8 cellular contexts compared by ENCODE assay signal in genomic region chr13:67230774-67231480, GRCh38. TPM values are rescaled to one million over a fixed set of nuclear protein-coding genes. Genes with fewer than 3 reads are reported as not detected.
A peak's percentile ranks its signal among the peaks of the same experiment; 100 is the strongest.
DNase-seq lines count a peak whose midpoint lies in the region; TF ChIP-seq lines count a peak whose summit lies in the region.

No MANE protein-coding gene starts in this region.

- POLR2A ChIA-PET in HEK293T (lab: Yijun Ruan, JAX) = interaction anchor here (0.7 to 1.3 kb wide), 4 partner anchors 9 to 537 kb away, joined by 3 to 5 read pairs (median 4); no protein-coding TSS in a partner anchor

- peaks cover 6% of the 10 kb centered on the region for H3K4me1 Mint-ChIP-seq in activated CD4-positive, alpha-beta T cell treated with anti-CD3 and anti-CD28 coated beads, Interleukin-2, amount 10 ng/mL, durations not matched to agents 24 days and 14 days

- peaks cover 0 to 5% of the 10 kb centered on the region in 2 donors for H3K9me3 ChIP-seq in esophagus (ENCODE audit: control insufficient read depth in 2 of 2, insufficient read depth in 1 of 2, low read depth in 1 of 2, low read length in 1 of 2)
- H3K9me3 ChIP-seq in mononuclear cell (ENCODE audit: low read depth, low read length) = no peaks in the 10 kb centered on the region

- H3K4me3 ChIP-seq in esophagus (ENCODE audit: low read depth in 1 of 2, low read length in 2 of 2) (peak overlapping the region; percentile 50 to 61), mononuclear cell (ENCODE audit: low read length) (peak overlapping the region; percentile 53)

- no peaks in the 10 kb centered on the region for H3K9me3 Mint-ChIP-seq in activated CD4-positive, alpha-beta T cell treated with anti-CD3 and anti-CD28 coated beads, Interleukin-2, amount 10 ng/mL, durations not matched to agents 24 days and 14 days

- CTCF ChIA-PET in HEK293T (lab: Yijun Ruan, JAX) = interaction anchor here (0.6 to 1.3 kb wide), 2 partner anchors 185 to 612 kb away, joined by 3 to 10 read pairs; no protein-coding TSS in a partner anchor

- H3K4me1 ChIP-seq in esophagus (ENCODE audit: control insufficient read depth in 2 of 2, insufficient read depth in 2 of 2, low read length in 1 of 2) (peaks cover 2 to 8% of the 10 kb centered on the region in 2 donors), mononuclear cell (ENCODE audit: insufficient read depth, low read length) (peaks cover 19% of the 10 kb centered on the region)

- peak overlapping the region; percentile 40 to 68 for H3K27ac ChIP-seq in esophagus (ENCODE audit: low read depth in 2 of 2, low read length in 1 of 2)
- H3K27ac ChIP-seq in substantia nigra (ENCODE audit: low read depth, low read length, poor library complexity, severe bottlenecking) = peak overlapping the region; percentile 81

- peak; percentile 39 to 71 for DNase-seq in SHP77 (lab: John Stamatoyannopoulos, UW)
- DNase-seq in SHP77 treated with DMSO at 0.1 percent for 48 hours (lab: John Stamatoyannopoulos, UW) = no peak
- peak; percentile 87 for DNase-seq in HEK293T (ENCODE audit: extremely low spot score)
- peak; percentile 66 for DNase-seq in NAMALWA (ENCODE audit: low spot score)
- DNase-seq in activated CD4-positive, alpha-beta T cell treated with anti-CD3 and anti-CD28 coated beads, Interleukin-2, amount 10 ng/mL, durations not matched to agents 24 days and 14 days = peak; percentile 79
- DNase-seq in substantia nigra (lab: John Stamatoyannopoulos, UW) = peak in 43 of 49 donors; percentile 21 to 91 (median 60)

- peak overlapping the region; percentile 25 for H3K27ac Mint-ChIP-seq in activated CD4-positive, alpha-beta T cell treated with anti-CD3 and anti-CD28 coated beads, Interleukin-2, amount 10 ng/mL, durations not matched to agents 24 days and 14 days

- no peaks in the 10 kb centered on the region for H3K36me3 ChIP-seq in esophagus (ENCODE audit: control insufficient read depth in 2 of 2, insufficient read depth in 2 of 2, low read length in 1 of 2)

- intact Hi-C loops in activated CD4-positive, alpha-beta T cell treated with anti-CD3 and anti-CD28 coated beads, Interleukin-2, amount 10 ng/mL, durations not matched to agents 24 days and 14 days (cut with micrococcal nuclease) = no loop called here

- WGBS in esophagus, 2 donors = 0 to 1% methylated on average over 43 to 47 of the region's 47 CpGs

- peaks cover 25% of the 10 kb centered on the region for H3K27me3 Mint-ChIP-seq in activated CD4-positive, alpha-beta T cell treated with anti-CD3 and anti-CD28 coated beads, Interleukin-2, amount 10 ng/mL, durations not matched to agents 24 days and 14 days

- H3K36me3 Mint-ChIP-seq in activated CD4-positive, alpha-beta T cell treated with anti-CD3 and anti-CD28 coated beads, Interleukin-2, amount 10 ng/mL, durations not matched to agents 24 days and 14 days (ENCODE audit: low read depth) = no peaks in the 10 kb centered on the region

- no peak overlapping the region for H3K4me3 Mint-ChIP-seq in activated CD4-positive, alpha-beta T cell treated with anti-CD3 and anti-CD28 coated beads, Interleukin-2, amount 10 ng/mL, durations not matched to agents 24 days and 14 days

- peaks cover 0 to 3% of the 10 kb centered on the region in 2 donors for H3K27me3 ChIP-seq in esophagus (ENCODE audit: control insufficient read depth in 1 of 2, insufficient read depth in 2 of 2, low read length in 2 of 2)
- H3K27me3 ChIP-seq in mononuclear cell (ENCODE audit: insufficient read depth, low read length) = peaks cover 38% of the 10 kb centered on the region

TF ChIP-seq in HEK293T, 16 proteins besides CTCF, POLR2A, EP300 and RAD21:
- no peak for TF ChIP-seq NFRKB (IDR thresholded peaks at IDR 0.05)
- TF ChIP-seq FOXA1 (IDR thresholded peaks at IDR 0.05) = no peak
- TF ChIP-seq HDGF (IDR thresholded peaks at IDR 0.05; ENCODE audit: borderline replicate concordance) = no peak
- TF ChIP-seq L3MBTL2 (conservative IDR thresholded peaks at IDR 0.05) = no peak
- no peak for TF ChIP-seq LEF1 (IDR thresholded peaks at IDR 0.05; ENCODE audit: borderline replicate concordance)
- TF ChIP-seq ZNF384 (IDR thresholded peaks at IDR 0.05) = no peak
TF ChIP-seq in HEK293T: peak in this region for 0.

RNA-seq across cellular contexts. Expression of gene PCDH9, which starts 0.8 kb away (rescaled TPM):
- 0.09 and 0.24 TPM in 2 replicates for total RNA-seq in activated CD4-positive, alpha-beta T cell treated with anti-CD3 and anti-CD28 coated beads, Interleukin-2, amount 10 ng/mL, durations not matched to agents 24 days and 14 days
- polyA plus RNA-seq in esophagus = under 1 TPM; 0.12 to 0.14 TPM
- total RNA-seq in mononuclear cell = 1.5 TPM
